15 cellular contexts compared by ENCODE assay signal in genomic region chr3:100022506-100022905, GRCh38.
"Had no signal": no experiment of that assay in that cellular context is flagged by ENCODE, and none has a peak within 500 bp of the region (broad histone marks: within the 10 kb centered on the region; RNA-seq: fewer than 3 reads in every experiment).

No MANE protein-coding gene starts in this region.

- H3K27ac ChIP-seq: adrenal gland, brain microvascular endothelial cell, left ventricle myocardium inferior had no signal

- H3K36me3 Mint-ChIP-seq: activated naive CD4-positive, alpha-beta T cell treated with anti-CD3 and anti-CD28 coated beads, Interleukin-2, amount 10 ng/mL, durations not matched to agents 7 days and 5 days had no signal

- H3K4me3 ChIP-seq: adrenal gland, heart left ventricle, left ventricle myocardium inferior had no signal

- H3K9me3 ChIP-seq: adrenal gland, heart left ventricle, left ventricle myocardium inferior had no signal

- H3K9me3 Mint-ChIP-seq: activated B cell treated with CpG ODN at 0.5 μM for 24 hours; activated CD4-positive, alpha-beta T cell treated with anti-CD3 and anti-CD28 coated beads, Interleukin-2, amount 10 ng/mL, durations not matched to agents 7 days and 5 days; activated naive CD4-positive, alpha-beta T cell treated with anti-CD3 and anti-CD28 coated beads, Interleukin-2, amount 10 ng/mL, durations not matched to agents 7 days and 5 days; activated T-helper 17 cell treated with anti-CD3 and anti-CD28 coated beads, Interleukin-2, amount 50 U/mL, for 72 hours; nephron progenitor cell had no signal

- ATAC-seq: activated T-helper 17 cell treated with anti-CD3 and anti-CD28 coated beads, Interleukin-2, amount 50 U/mL, for 72 hours; heart left ventricle had no signal

- H3K36me3 ChIP-seq: adrenal gland, brain microvascular endothelial cell, heart left ventricle, left ventricle myocardium inferior had no signal

- H3K4me1 Mint-ChIP-seq: activated B cell treated with CpG ODN at 0.5 μM for 24 hours; activated CD4-positive, alpha-beta T cell treated with anti-CD3 and anti-CD28 coated beads, Interleukin-2, amount 10 ng/mL, durations not matched to agents 7 days and 5 days; activated naive CD4-positive, alpha-beta T cell treated with anti-CD3 and anti-CD28 coated beads, Interleukin-2, amount 10 ng/mL, durations not matched to agents 7 days and 5 days; activated T-helper 17 cell treated with anti-CD3 and anti-CD28 coated beads, Interleukin-2, amount 50 U/mL, for 72 hours had no signal

- H3K4me3 Mint-ChIP-seq: activated B cell treated with CpG ODN at 0.5 μM for 24 hours; activated CD4-positive, alpha-beta T cell treated with anti-CD3 and anti-CD28 coated beads, Interleukin-2, amount 10 ng/mL, durations not matched to agents 7 days and 5 days; activated naive CD4-positive, alpha-beta T cell treated with anti-CD3 and anti-CD28 coated beads, Interleukin-2, amount 10 ng/mL, durations not matched to agents 7 days and 5 days; activated T-helper 17 cell treated with anti-CD3 and anti-CD28 coated beads, Interleukin-2, amount 50 U/mL, for 72 hours; nephron progenitor cell had no signal

- DNase-seq: activated B cell treated with CpG ODN at 0.5 μM for 24 hours; activated CD4-positive, alpha-beta T cell treated with anti-CD3 and anti-CD28 coated beads, Interleukin-2, amount 10 ng/mL, durations not matched to agents 7 days and 5 days; activated naive CD4-positive, alpha-beta T cell treated with anti-CD3 and anti-CD28 coated beads, Interleukin-2, amount 10 ng/mL, durations not matched to agents 7 days and 5 days; activated T-cell treated with anti-CD3 and anti-CD28 coated beads for 4 hours; adrenal gland; brain microvascular endothelial cell; dermis blood vessel endothelial cell; erythroblast; heart left ventricle; left ventricle myocardium inferior; mesenchymal stem cell; nephron progenitor cell; trophoblast cell had no signal

- H3K27me3 ChIP-seq: adrenal gland, brain microvascular endothelial cell, heart left ventricle had no signal

- FAIRE-seq: islet of Langerhans had no signal

- H3K27ac Mint-ChIP-seq: activated B cell treated with CpG ODN at 0.5 μM for 24 hours; activated CD4-positive, alpha-beta T cell treated with anti-CD3 and anti-CD28 coated beads, Interleukin-2, amount 10 ng/mL, durations not matched to agents 7 days and 5 days; activated naive CD4-positive, alpha-beta T cell treated with anti-CD3 and anti-CD28 coated beads, Interleukin-2, amount 10 ng/mL, durations not matched to agents 7 days and 5 days; activated T-helper 17 cell treated with anti-CD3 and anti-CD28 coated beads, Interleukin-2, amount 50 U/mL, for 72 hours; nephron progenitor cell had no signal

- H3K27me3 Mint-ChIP-seq: activated B cell treated with CpG ODN at 0.5 μM for 24 hours; activated CD4-positive, alpha-beta T cell treated with anti-CD3 and anti-CD28 coated beads, Interleukin-2, amount 10 ng/mL, durations not matched to agents 7 days and 5 days; activated naive CD4-positive, alpha-beta T cell treated with anti-CD3 and anti-CD28 coated beads, Interleukin-2, amount 10 ng/mL, durations not matched to agents 7 days and 5 days; activated T-helper 17 cell treated with anti-CD3 and anti-CD28 coated beads, Interleukin-2, amount 50 U/mL, for 72 hours had no signal
